In genomic region chr13:100520936-100521765, GRCh38 we compare ENCODE assay signal across 1 cellular context.
A peak's percentile ranks its signal among the peaks of the same experiment; 100 is the strongest.
TF ChIP-seq lines count a peak whose summit lies in the region.

No MANE protein-coding gene starts in this region.

TF ChIP-seq in H1, 55 proteins besides CTCF, POLR2A, EP300 and RAD21 (continued from another document):
- peak; percentile 76 for TF ChIP-seq E2F6 (IDR thresholded peaks at IDR 0.05)
- TF ChIP-seq MAX (IDR thresholded peaks at IDR 0.05), result peak; percentile 78
- TF ChIP-seq FOSL1 (IDR thresholded peaks at IDR 0.05; ENCODE audit: insufficient read depth, low read depth, low read length), result no peak
- TF ChIP-seq ASH2L (IDR thresholded peaks at IDR 0.05; ENCODE audit: low read length), result peak; percentile 42
- TF ChIP-seq BACH1 (IDR thresholded peaks at IDR 0.05; ENCODE audit: low read length), result no peak
